ENCODE assay signal across 8 cellular contexts in the genomic region with DNA sequence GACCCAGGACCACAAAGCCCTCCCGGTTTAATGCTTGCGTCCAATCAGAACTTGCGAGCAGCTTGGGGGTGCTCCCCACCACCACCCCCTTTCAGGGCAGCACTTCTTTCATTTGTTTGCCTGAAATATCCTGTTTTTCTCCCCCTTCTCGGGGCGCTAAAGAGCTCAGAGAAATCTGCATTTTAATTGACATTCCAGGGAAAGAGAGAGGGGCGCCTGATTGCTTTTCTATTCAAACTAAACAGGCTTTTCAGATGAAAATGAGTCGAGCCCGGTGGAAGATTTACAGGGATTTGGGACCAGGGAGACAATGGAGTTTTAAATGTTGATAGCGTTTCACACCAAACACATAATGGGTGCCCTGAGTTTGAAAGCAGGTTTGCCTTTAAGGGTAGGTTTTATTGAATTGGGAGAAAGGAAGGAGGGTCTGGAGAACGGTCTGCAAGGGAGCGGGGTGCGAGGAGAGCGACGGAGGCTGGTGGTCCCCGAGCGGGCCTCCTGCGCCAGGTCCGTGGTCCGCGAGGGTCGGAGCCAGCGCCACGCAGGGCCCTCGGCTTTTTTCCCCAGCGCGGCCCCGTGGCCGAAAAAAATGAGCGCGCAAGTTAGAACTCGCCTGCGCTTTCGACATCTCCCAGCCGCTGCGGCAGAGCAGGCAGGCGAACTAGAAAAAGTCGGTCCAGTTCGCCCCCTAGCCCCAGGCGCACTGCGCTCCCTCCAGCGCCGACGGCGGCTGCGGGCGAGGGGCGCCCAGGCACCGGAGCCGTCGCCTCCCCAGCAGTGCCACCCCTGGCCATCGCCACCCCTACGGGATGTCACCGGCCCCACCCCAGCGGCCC. TPM values are rescaled to one million over a fixed set of nuclear protein-coding genes. Genes with fewer than 3 reads are reported as not detected.
DNase-seq lines count a peak whose midpoint lies in the region; ATAC-seq and TF ChIP-seq lines count a peak whose summit lies in the region.

No MANE protein-coding gene starts in this region.

- peaks cover 0 to 4% (median 0%) of the 10 kb centered on the region in 5 experiments for H3K9me3 Mint-ChIP-seq in brain

- H3K9me3 ChIP-seq in subcutaneous abdominal adipose tissue (ENCODE audit: control insufficient read depth in 5 of 5, low read length in 5 of 5): no peaks in the 10 kb centered on the region

- DNase-seq in NCI-H82 (lab: John Stamatoyannopoulos, UW) (peak; percentile 62), NCI-H82 treated with DMSO at 0.1 percent for 48 hours (lab: John Stamatoyannopoulos, UW; ENCODE audit: unreplicated experiment) (no peak), kidney tubule cell (ENCODE audit: low spot score) (peak; percentile 39), OCI-M1 (lab: John Stamatoyannopoulos, UW) (no peak)
- no peak for DNase-seq in effector CD4-positive, alpha-beta T cell

- H3K4me3 Mint-ChIP-seq in brain: peak overlapping the region; percentile 91 to 99 (median 98)

- H3K27me3 Mint-ChIP-seq in brain: peaks cover 21% of the 10 kb centered on the region

- H3K27ac Mint-ChIP-seq in brain: peak overlapping the region; percentile 96 to 99 (median 97)

- H3K9ac ChIP-seq in subcutaneous abdominal adipose tissue (ENCODE audit: low read length in 5 of 5): peak overlapping the region in 2 of 5 donors; percentile 15 to 22

- peaks cover 5 to 37% (median 33%) of the 10 kb centered on the region in 5 donors for H3K4me1 ChIP-seq in subcutaneous abdominal adipose tissue (ENCODE audit: control insufficient read depth in 5 of 5, insufficient read depth in 5 of 5, low read length in 5 of 5)

- H3K4me1 Mint-ChIP-seq in brain: peaks cover 82% of the 10 kb centered on the region

- peak overlapping the region; percentile 35 to 79 (median 68) for H3K4me3 ChIP-seq in subcutaneous abdominal adipose tissue (ENCODE audit: low read depth in 1 of 5, low read length in 5 of 5)

- peak in 1 of 2 experiments; percentile 27 for TF ChIP-seq CTCF in brain (conservative IDR thresholded peaks at IDR 0.05)

- H3K27me3 ChIP-seq in subcutaneous abdominal adipose tissue (ENCODE audit: control insufficient read depth in 5 of 5, insufficient read depth in 4 of 5, low read length in 5 of 5): peaks cover 0 to 21% (median 4%) of the 10 kb centered on the region in 5 donors

- no peak for ATAC-seq in GM21423 (IDR thresholded peaks at IDR 0.05; ENCODE audit: unreplicated experiment)

- H3K36me3 ChIP-seq in subcutaneous abdominal adipose tissue (ENCODE audit: control insufficient read depth in 5 of 5, insufficient read depth in 5 of 5, low read length in 5 of 5): no peaks in the 10 kb centered on the region

- no peak overlapping the region for H3K27ac ChIP-seq in subcutaneous abdominal adipose tissue (ENCODE audit: low read depth, low read length)

- peaks cover 20% of the 10 kb centered on the region for H3K36me3 Mint-ChIP-seq in brain

RNA-seq across cellular contexts. Expression of a gene that starts 1.4 kb away (rescaled TPM):
- 88.5 TPM for polyA plus RNA-seq in brain (ENCODE audit: insufficient read depth, low read depth, low replicate concordance)

Comparison
In these comparisons a context has a peak if more than half of its experiments do, and no peak if none do; other contexts are left out.
1. DNase-seq: peak in NCI-H82 (single experiment) and kidney tubule cell (single experiment); none in NCI-H82 treated with DMSO at 0.1 percent for 48 hours (single experiment), OCI-M1 (single experiment) and effector CD4-positive, alpha-beta T cell (single experiment).